In genomic region chr6:158184598-158184997, GRCh38 we compare ENCODE assay signal across 21 cellular contexts.
"Had no signal": no experiment of that assay in that cellular context is flagged by ENCODE, and none has a peak within 500 bp of the region (broad histone marks: within the 10 kb centered on the region; RNA-seq: fewer than 3 reads in every experiment).

No MANE protein-coding gene starts in this region.

- H3K4me3 ChIP-seq: adrenal gland, breast epithelium, gastrocnemius medialis, hepatocyte, right atrium auricular region, tibial nerve had no signal

- H2AFZ ChIP-seq: hepatocyte had no signal

- ATAC-seq: esophagus mucosa; gastrocnemius medialis; naive thymus-derived CD4-positive, alpha-beta T cell; stimulated activated naive B cell treated with anti-CD40 and anti-IgM and Interleukin-4, amounts not matched to agents 10 μg/mL and 1 μg/mL and 100 μg/mL, for 72 hours had no signal

- H3K27ac ChIP-seq: breast epithelium, gastrocnemius medialis, hepatocyte, right atrium auricular region, tibial nerve had no signal

- H3K4me1 ChIP-seq: breast epithelium, gastrocnemius medialis, right atrium auricular region, tibial nerve had no signal

- H3K9me3 ChIP-seq: adrenal gland, breast epithelium, gastrocnemius medialis, right atrium auricular region, tibial nerve had no signal

- H3K27me3 ChIP-seq: adrenal gland, breast epithelium, gastrocnemius medialis, hepatocyte, right atrium auricular region, tibial nerve had no signal

- H3K36me3 ChIP-seq: adrenal gland, breast epithelium, gastrocnemius medialis had no signal

- DNase-seq: activated B cell treated with CpG ODN at 0.5 μM for 24 hours; activated CD4-positive, alpha-beta T cell treated with anti-CD3 and anti-CD28 coated beads, Interleukin-2, amount 50 U/mL, for 48 hours; activated CD8-positive, alpha-beta memory T cell treated with anti-CD3 and anti-CD28 coated beads for 24 hours; activated effector memory CD4-positive, alpha-beta T cell treated with Interleukin-2 at 50 U/mL for 16 hours; activated naive CD4-positive, alpha-beta T cell treated with anti-CD3 and anti-CD28 coated beads for 36 hours; activated naive CD8-positive, alpha-beta T cell treated with anti-CD3 and anti-CD28 coated beads for 36 hours; adrenal gland; central memory CD4-positive, alpha-beta T cell; endodermal cell; gastrocnemius medialis; midbrain; naive thymus-derived CD4-positive, alpha-beta T cell; stimulated activated CD4-positive, alpha-beta T cell treated with anti-CD3 and anti-CD28 coated beads, Interleukin-15, amount 100 ng/mL, for 24 hours; stimulated activated CD4-positive, alpha-beta T cell treated with anti-CD3 and anti-CD28 coated beads, Interleukin-2, amount 100 ng/mL, for 24 hours; stimulated activated naive B cell treated with anti-CD40 and anti-IgM and Interleukin-4, amounts not matched to agents 10 μg/mL and 1 μg/mL and 100 μg/mL, for 72 hours; T-helper 1 cell had no signal
